Comparison of ENCODE assay signal across 8 cellular contexts in genomic region chrX:71118032-71118984, GRCh38. TPM values are rescaled to one million over a fixed set of nuclear protein-coding genes. Genes with fewer than 3 reads are reported as not detected.
DNase-seq lines count a peak whose midpoint lies in the region; ATAC-seq and TF ChIP-seq lines count a peak whose summit lies in the region.

Gene MED12 (plus strand): TSS chrX:71118596. CDS start chrX:71118755, 159 bp downstream.

- H3K27me3 Mint-ChIP-seq in brain, result no peaks in the 10 kb centered on the region

- TF ChIP-seq CTCF in brain (conservative IDR thresholded peaks at IDR 0.05) (no peak), gastrocnemius medialis (IDR thresholded peaks at IDR 0.05 in 4 of 5, conservative IDR thresholded peaks at IDR 0.05 in 1 of 5) (no peak)

- peaks cover 6% of the 10 kb centered on the region for H3K4me1 Mint-ChIP-seq in brain

- H3K36me3 Mint-ChIP-seq in brain, result peaks cover 14% of the 10 kb centered on the region

- in situ Hi-C loops in gastrocnemius medialis (cut with MboI; ENCODE audit: low sequenced_read_pairs in 4 of 4), result no loop called here

- H3K4me3 Mint-ChIP-seq in brain, result peak within 1 kb of the TSS; percentile 85 to 91 (median 85)

- H3K27ac Mint-ChIP-seq in brain, result peak within 1 kb of the TSS; percentile 81 to 94 (median 86)

- H3K27me3 ChIP-seq in gastrocnemius medialis, result no peaks in the 10 kb centered on the region

- peaks cover 0 to 4% (median 0%) of the 10 kb centered on the region in 5 experiments for H3K9me3 Mint-ChIP-seq in brain

- DNase-seq in NCI-H187 (lab: John Stamatoyannopoulos, UW) (peak; percentile 10 to 49), NCI-H187 treated with DMSO at 0.1 percent for 48 hours (lab: John Stamatoyannopoulos, UW) (no peak), NCI-H2107 treated with DMSO at 0.1 percent for 48 hours (lab: John Stamatoyannopoulos, UW; ENCODE audit: unreplicated experiment) (peak; percentile 66), UCSD-AML1 (lab: John Stamatoyannopoulos, UW; ENCODE audit: unreplicated experiment) (peak; percentile 77), gastrocnemius medialis (peak; percentile 66 to 77)

- ATAC-seq in HG02973 (IDR thresholded peaks at IDR 0.05; ENCODE audit: unreplicated experiment) (peak; percentile 89), gastrocnemius medialis (peak; percentile 96 to 97)

- TF ChIP-seq POLR2A in gastrocnemius medialis (IDR thresholded peaks at IDR 0.05), result peak; percentile 17 to 29

- intact Hi-C loops in gastrocnemius medialis (cut with DNase I; ENCODE audit: low total_unique reads), result loop anchor here (1.0 to 2.0 kb wide), 3 partner anchors 22 to 61 kb away; partner anchors contain the start of gene SNX12

- H3K4me1 ChIP-seq in gastrocnemius medialis, result no peaks in the 10 kb centered on the region

- peak within 1 kb of the TSS; percentile 43 for H3K4me3 ChIP-seq in iPS-11a (ENCODE audit: low read depth, low read length)
- H3K4me3 ChIP-seq in gastrocnemius medialis, result peak within 1 kb of the TSS; percentile 70 to 80 (median 75)

- peaks cover 0 to 25% of the 10 kb centered on the region in 2 donors for H3K36me3 ChIP-seq in gastrocnemius medialis

- no peaks in the 10 kb centered on the region for H3K9me3 ChIP-seq in gastrocnemius medialis

- H3K27ac ChIP-seq in gastrocnemius medialis, result peak within 1 kb of the TSS; percentile 87 to 92 (median 90)

RNA-seq across cellular contexts. Expression of gene MED12, which starts in this region (rescaled TPM):
- 38.0 TPM for polyA plus RNA-seq in brain (ENCODE audit: insufficient read depth, low read depth, low replicate concordance)
- 10 to 100 TPM; 11.8 to 25.5 (median 17.4) TPM for total RNA-seq in gastrocnemius medialis
